ENCODE assay signal across 21 cellular contexts in the genomic region with DNA sequence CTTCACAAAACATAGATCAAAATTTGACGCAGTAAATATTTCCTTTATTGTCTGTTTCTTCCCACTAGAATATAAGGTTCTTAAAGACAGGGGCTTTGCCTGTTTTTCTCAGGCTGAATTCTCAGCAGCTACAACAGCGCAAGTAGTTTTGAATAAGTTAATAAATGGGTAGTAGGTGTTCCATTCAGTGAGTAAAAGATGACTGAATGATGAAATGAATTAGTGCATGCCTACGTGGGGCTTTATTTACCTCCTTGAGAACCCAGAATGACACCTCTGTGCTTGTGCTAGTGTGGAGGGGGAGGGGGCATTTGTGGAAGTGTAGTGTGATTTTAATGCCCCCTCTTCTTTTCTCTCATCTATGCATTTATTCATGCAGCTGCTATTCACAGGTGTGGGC.
DNase-seq lines count a peak whose midpoint lies in the region; ATAC-seq and TF ChIP-seq lines count a peak whose summit lies in the region.
"Had no signal": no experiment of that assay in that cellular context is flagged by ENCODE, and none has a peak within 500 bp of the region (broad histone marks: within the 10 kb centered on the region; RNA-seq: fewer than 3 reads in every experiment).

No MANE protein-coding gene starts in this region.

- POLR2A ChIA-PET in activated CD4-positive, alpha-beta T cell treated with anti-CD3 and anti-CD28 coated beads for 36 hours (lab: Charles Lee) = no interaction called here
- POLR2A ChIA-PET in IMR-90 (lab: Charles Lee; ENCODE audit: unreplicated experiment) = no interaction called here

- no peak overlapping the region for H3K27ac ChIP-seq in IMR-90 (ENCODE audit: insufficient read depth, low read length)
- H3K27ac ChIP-seq in neural progenitor cell = no peak overlapping the region
- H3K27ac ChIP-seq: HL-60 had no signal

- H3K9me1 ChIP-seq in IMR-90 (ENCODE audit: insufficient read depth, low read length) = peaks cover 16% of the 10 kb centered on the region; the same call in 1 of the 2 replicates

- no peak overlapping the region for H3K4me3 ChIP-seq in IMR-90 (ENCODE audit: insufficient read depth, low read depth, low read length)
- peak overlapping the region; percentile 4 for H3K4me3 ChIP-seq in epithelial cell of proximal tubule (ENCODE audit: low read depth, low read length)
- no peak overlapping the region for H3K4me3 ChIP-seq in neural progenitor cell
- H3K4me3 ChIP-seq: GM23248 had no signal

- no peak overlapping the region for H3K14ac ChIP-seq in IMR-90 (replicated peaks; ENCODE audit: low read depth, low read length)

- H3K4me1 Mint-ChIP-seq in activated CD4-positive, alpha-beta T cell treated with anti-CD3 and anti-CD28 coated beads, Interleukin-2, amount 10 ng/mL, durations not matched to agents 24 days and 14 days = peaks cover 14% of the 10 kb centered on the region
- peaks cover 14% of the 10 kb centered on the region for H3K4me1 Mint-ChIP-seq in activated CD4-positive, alpha-beta T cell treated with anti-CD3 and anti-CD28 coated beads for 36 hours
- peaks cover 2% of the 10 kb centered on the region for H3K4me1 Mint-ChIP-seq in neural progenitor cell
- H3K4me1 Mint-ChIP-seq in progenitor cell of endocrine pancreas (ENCODE audit: low read depth) = peaks cover 2% of the 10 kb centered on the region

- no peak overlapping the region for H4K91ac ChIP-seq in IMR-90 (ENCODE audit: insufficient read depth, low read depth, low read length)

- H2AFZ ChIP-seq in IMR-90 (replicated peaks; ENCODE audit: low read length, poor library complexity) = no peak overlapping the region
- peak overlapping the region; percentile 13 for H2AFZ ChIP-seq in neural progenitor cell (replicated peaks)

- peaks cover 7% of the 10 kb centered on the region for H3K36me3 Mint-ChIP-seq in activated CD4-positive, alpha-beta T cell treated with anti-CD3 and anti-CD28 coated beads, Interleukin-2, amount 10 ng/mL, durations not matched to agents 24 days and 14 days (ENCODE audit: low read depth)
- H3K36me3 Mint-ChIP-seq in activated CD4-positive, alpha-beta T cell treated with anti-CD3 and anti-CD28 coated beads for 36 hours (ENCODE audit: low read depth) = no peaks in the 10 kb centered on the region
- no peaks in the 10 kb centered on the region for H3K36me3 Mint-ChIP-seq in neural progenitor cell
- peaks cover 1% of the 10 kb centered on the region for H3K36me3 Mint-ChIP-seq in progenitor cell of endocrine pancreas (ENCODE audit: insufficient read depth)

- TF ChIP-seq POLR2A in IMR-90 (IDR thresholded peaks at IDR 0.05; ENCODE audit: low read depth, low read length) = no peak

- peak; percentile 45 for DNase-seq in activated CD4-positive, alpha-beta T cell treated with anti-CD3 and anti-CD28 coated beads, Interleukin-2, amount 10 ng/mL, durations not matched to agents 24 days and 14 days
- DNase-seq in activated CD4-positive, alpha-beta T cell treated with anti-CD3 and anti-CD28 coated beads for 36 hours = no peak
- DNase-seq in IMR-90 (no peak), epithelial cell of proximal tubule (ENCODE audit: low read depth) (peak; percentile 50), neural progenitor cell (ENCODE audit: low spot score) (no peak), progenitor cell of endocrine pancreas (ENCODE audit: low spot score, unreplicated experiment) (no peak), cerebellar cortex (ENCODE audit: low spot score) (no peak)
- DNase-seq in activated CD4-positive, alpha-beta T cell treated with anti-CD3 and anti-CD28 coated beads for 48 hours = no peak
- DNase-seq: 8988T; CD4-positive, CD25-positive, alpha-beta regulatory T cell; COR-L47; DMS 273 treated with DMSO at 0.1 percent for 48 hours; GDM1; NCI-H1436 treated with DMSO at 0.1 percent for 48 hours; NCI-H2029; NCI-H446 treated with DMSO at 0.1 percent for 48 hours; NCI-H748 treated with DMSO at 0.1 percent for 48 hours; NK-92 treated with Interleukin-12 subunit alpha and Interleukin-12 subunit beta, amount 100 ng/mL, for 24 hours; SIG-M5 had no signal

- no peaks in the 10 kb centered on the region for H3K79me1 ChIP-seq in IMR-90 (ENCODE audit: low read depth in 1 of 2, low read length in 2 of 2)

- no peak overlapping the region for H2AK9ac ChIP-seq in IMR-90 (replicated peaks; ENCODE audit: low read depth, low read length, poor library complexity)

- no peak overlapping the region for H3K56ac ChIP-seq in IMR-90 (ENCODE audit: extremely low read depth, insufficient read depth, low read length)

- no peak overlapping the region for H3K4me2 ChIP-seq in IMR-90 (ENCODE audit: low read depth, low read length)
- no peak overlapping the region for H3K4me2 ChIP-seq in neural progenitor cell

- CTCF ChIA-PET in activated CD4-positive, alpha-beta T cell treated with anti-CD3 and anti-CD28 coated beads for 36 hours (lab: Charles Lee) = interaction anchor here (0.6 kb wide), 1 partner anchor 197 kb away, joined by 3 read pairs; no protein-coding TSS in a partner anchor
- CTCF ChIA-PET in IMR-90 (lab: Yijun Ruan, JAX) = no interaction called here

- peak overlapping the region; percentile 32 to 71; a peak in 2 of 4 replicates for H4K8ac ChIP-seq in IMR-90 (ENCODE audit: low read depth in 2 of 2, low read length in 2 of 2)

- BruUV-seq in IMR-90 (replicated peaks; lab: Mats Ljungman, UMichigan) = no TSS peak

- no peaks in the 10 kb centered on the region for H3K9me3 ChIP-seq in IMR-90 (ENCODE audit: control insufficient read depth, insufficient read depth, low read length)
- peaks cover 9% of the 10 kb centered on the region for H3K9me3 ChIP-seq in neural progenitor cell (ENCODE audit: low read depth)

- H3K27me3 ChIP-seq in IMR-90 (ENCODE audit: control insufficient read depth, insufficient read depth, low read length) (no peaks in the 10 kb centered on the region), neural progenitor cell (no peaks in the 10 kb centered on the region)

- 100% methylated on average over 1 of the region's 3 CpGs; no CpG with 5 or more reads in 1 of the 2 experiments for WGBS in IMR-90 (ENCODE audit: extremely low coverage in 2 of 2, insufficient read length in 1 of 2), 2 experiments

- TF ChIP-seq RAD21 in IMR-90 (IDR thresholded peaks at IDR 0.05; ENCODE audit: low read length) = no peak

- H3K18ac ChIP-seq in IMR-90 (ENCODE audit: low read depth, low read length) = peak overlapping the region; percentile 37; the same call in 1 of the 2 replicates

- H2BK20ac ChIP-seq in IMR-90 (ENCODE audit: low read depth, low read length) = 0 out of 2 replicates have a peak overlapping the region, but pooled peaks have one; percentile 20

- H3K4me3 Mint-ChIP-seq in activated CD4-positive, alpha-beta T cell treated with anti-CD3 and anti-CD28 coated beads, Interleukin-2, amount 10 ng/mL, durations not matched to agents 24 days and 14 days = no peak overlapping the region
- H3K4me3 Mint-ChIP-seq in activated CD4-positive, alpha-beta T cell treated with anti-CD3 and anti-CD28 coated beads for 36 hours = no peak overlapping the region
- H3K4me3 Mint-ChIP-seq in neural progenitor cell = no peak overlapping the region
- no peak overlapping the region for H3K4me3 Mint-ChIP-seq in progenitor cell of endocrine pancreas (ENCODE audit: low read depth)
- H3K4me3 Mint-ChIP-seq: CD4-positive, CD25-positive, alpha-beta regulatory T cell had no signal

- no peaks in the 10 kb centered on the region for H3F3A ChIP-seq in neural progenitor cell (ENCODE audit: low read depth)

- H3K9ac ChIP-seq in IMR-90 (ENCODE audit: low read depth, low read length) (no peak overlapping the region), neural progenitor cell (no peak overlapping the region)
- H3K9ac ChIP-seq: GM23248 had no signal

- H4K5ac ChIP-seq in IMR-90 (ENCODE audit: low read depth, low read length) = peak overlapping the region; percentile 81; the same call in 1 of the 2 replicates

- H3K9me3 Mint-ChIP-seq in activated CD4-positive, alpha-beta T cell treated with anti-CD3 and anti-CD28 coated beads, Interleukin-2, amount 10 ng/mL, durations not matched to agents 24 days and 14 days = peaks cover 13% of the 10 kb centered on the region
- peaks cover 8% of the 10 kb centered on the region for H3K9me3 Mint-ChIP-seq in activated CD4-positive, alpha-beta T cell treated with anti-CD3 and anti-CD28 coated beads for 36 hours (ENCODE audit: low read depth)
- peaks cover 15% of the 10 kb centered on the region for H3K9me3 Mint-ChIP-seq in neural progenitor cell
- peaks cover 20% of the 10 kb centered on the region for H3K9me3 Mint-ChIP-seq in progenitor cell of endocrine pancreas (ENCODE audit: low read depth)

- dilution Hi-C loops in IMR-90 (cut with HindIII; ENCODE audit: low sequenced_read_pairs, unreplicated experiment) = no loop called here

- H3K4me1 ChIP-seq in IMR-90 (ENCODE audit: control insufficient read depth, insufficient read depth, low read length) = peaks cover 18% of the 10 kb centered on the region
- peaks cover 10% of the 10 kb centered on the region for H3K4me1 ChIP-seq in neural progenitor cell

- H2AK5ac ChIP-seq in IMR-90 (ENCODE audit: low read depth, low read length) = no peak overlapping the region; the same call in 1 of the 2 replicates

- ATAC-seq in activated CD4-positive, alpha-beta T cell treated with anti-CD3 and anti-CD28 coated beads for 36 hours = no peak
- no peak for ATAC-seq in IMR-90 (ENCODE audit: low read depth)

- H3K36me3 ChIP-seq in IMR-90 (ENCODE audit: control insufficient read depth, insufficient read depth, low read length) = no peaks in the 10 kb centered on the region
- H3K36me3 ChIP-seq in neural progenitor cell = no peaks in the 10 kb centered on the region

- H3K79me2 ChIP-seq in neural progenitor cell (ENCODE audit: low read depth) = no peaks in the 10 kb centered on the region

- no peak overlapping the region; the same call in 2 of the 3 replicates for H2BK15ac ChIP-seq in IMR-90 (ENCODE audit: low read depth, low read length)

- peak overlapping the region; percentile 23 for H3K4ac ChIP-seq in IMR-90 (ENCODE audit: low read depth, low read length)

- in situ Hi-C loops in IMR-90 (cut with MboI; ENCODE audit: low sequenced_read_pairs) = no loop called here

- no peak overlapping the region for H3K27ac Mint-ChIP-seq in activated CD4-positive, alpha-beta T cell treated with anti-CD3 and anti-CD28 coated beads, Interleukin-2, amount 10 ng/mL, durations not matched to agents 24 days and 14 days
- H3K27ac Mint-ChIP-seq in activated CD4-positive, alpha-beta T cell treated with anti-CD3 and anti-CD28 coated beads for 36 hours = no peak overlapping the region
- H3K27ac Mint-ChIP-seq in neural progenitor cell (no peak overlapping the region), progenitor cell of endocrine pancreas (no peak overlapping the region)
- H3K27ac Mint-ChIP-seq: CD4-positive, CD25-positive, alpha-beta regulatory T cell had no signal

- no peak for TF ChIP-seq CTCF in IMR-90 (conservative IDR thresholded peaks at IDR 0.05; ENCODE audit: low read depth, low read length)
- TF ChIP-seq CTCF in epithelial cell of proximal tubule (conservative IDR thresholded peaks at IDR 0.05; ENCODE audit: low read depth, low read length) = no peak
- TF ChIP-seq CTCF in neural progenitor cell (IDR thresholded peaks at IDR 0.05) = no peak
- no peak for TF ChIP-seq CTCF in progenitor cell of endocrine pancreas (IDR thresholded peaks at IDR 0.05; ENCODE audit: unreplicated experiment)

- no peak overlapping the region for H2BK5ac ChIP-seq in IMR-90 (ENCODE audit: low read depth, low read length, poor library complexity, severe bottlenecking)

- intact Hi-C loops in activated CD4-positive, alpha-beta T cell treated with anti-CD3 and anti-CD28 coated beads, Interleukin-2, amount 10 ng/mL, durations not matched to agents 24 days and 14 days (cut with micrococcal nuclease) = loop anchor here (5.0 to 10.0 kb wide), 3 partner anchors 152 to 495 kb away; a partner anchor contains a TSS
- intact Hi-C loops in activated CD4-positive, alpha-beta T cell treated with anti-CD3 and anti-CD28 coated beads for 36 hours (cut with DNase I, micrococcal nuclease) = loop anchor here in 1 of 2 experiments (10.0 kb wide), 1 partner anchor 118 kb away; no protein-coding TSS in a partner anchor
- intact Hi-C loops in IMR-90 (cut with micrococcal nuclease) = loop anchor here (5.0 kb wide), 1 partner anchor 220 kb away; no protein-coding TSS in a partner anchor

- no peaks in the 10 kb centered on the region for H3K27me3 Mint-ChIP-seq in activated CD4-positive, alpha-beta T cell treated with anti-CD3 and anti-CD28 coated beads, Interleukin-2, amount 10 ng/mL, durations not matched to agents 24 days and 14 days
- no peaks in the 10 kb centered on the region for H3K27me3 Mint-ChIP-seq in activated CD4-positive, alpha-beta T cell treated with anti-CD3 and anti-CD28 coated beads for 36 hours
- H3K27me3 Mint-ChIP-seq in neural progenitor cell (ENCODE audit: insufficient read depth, low read depth) (peaks cover 5% of the 10 kb centered on the region), progenitor cell of endocrine pancreas (no peaks in the 10 kb centered on the region)

- no peak overlapping the region for H3K23ac ChIP-seq in IMR-90 (ENCODE audit: low read depth, low read length)

- H4K20me1 ChIP-seq in IMR-90 (ENCODE audit: insufficient read depth, low read length) = no peaks in the 10 kb centered on the region
- H4K20me1 ChIP-seq in neural progenitor cell (ENCODE audit: low read depth) = no peaks in the 10 kb centered on the region

- H2BK120ac ChIP-seq in IMR-90 (ENCODE audit: low read depth, low read length) = peak overlapping the region; percentile 99; the same call in 1 of the 2 replicates

Comparison
In these comparisons a context has a peak if more than half of its experiments do, and no peak if none do; other contexts are left out.
1. DNase-seq: peak in activated CD4-positive, alpha-beta T cell treated with anti-CD3 and anti-CD28 coated beads, Interleukin-2, amount 10 ng/mL, durations not matched to agents 24 days and 14 days (single experiment) and epithelial cell of proximal tubule (single experiment); none in activated CD4-positive, alpha-beta T cell treated with anti-CD3 and anti-CD28 coated beads for 36 hours (single experiment), IMR-90 (single experiment), neural progenitor cell (single experiment), progenitor cell of endocrine pancreas (single experiment), cerebellar cortex (single experiment) and activated CD4-positive, alpha-beta T cell treated with anti-CD3 and anti-CD28 coated beads for 48 hours (single experiment).